ENCODE assay signal across 14 cellular contexts in genomic region chr11:68581439-68581838, GRCh38.
DNase-seq lines count a peak whose midpoint lies in the region; ATAC-seq and TF ChIP-seq lines count a peak whose summit lies in the region.
"Had no signal": no experiment of that assay in that cellular context is flagged by ENCODE, and none has a peak within 500 bp of the region (broad histone marks: within the 10 kb centered on the region; RNA-seq: fewer than 3 reads in every experiment).

No MANE protein-coding gene starts in this region.

- peaks cover 0 to 22% of the 10 kb centered on the region in 2 donors for H3K36me3 Mint-ChIP-seq in activated naive CD4-positive, alpha-beta T cell treated with anti-CD3 and anti-CD28 coated beads, Interleukin-2, amount 50 U/mL, for 72 hours
- H3K36me3 Mint-ChIP-seq in activated naive CD4-positive, alpha-beta T cell treated with anti-CD3 and anti-CD28 coated beads for 36 hours (ENCODE audit: low read depth): peaks cover 42% of the 10 kb centered on the region

- H3K27ac Mint-ChIP-seq in activated naive CD4-positive, alpha-beta T cell treated with anti-CD3 and anti-CD28 coated beads, Interleukin-2, amount 50 U/mL, for 72 hours: peak overlapping the region; percentile 20 to 58
- no peak overlapping the region for H3K27ac Mint-ChIP-seq in activated naive CD4-positive, alpha-beta T cell treated with anti-CD3 and anti-CD28 coated beads for 36 hours

- H3K4me3 ChIP-seq in Panc1 (ENCODE audit: low read depth in 2 of 2, low read length in 2 of 2) (no peak overlapping the region), lower lobe of right lung (no peak overlapping the region)
- H3K4me3 ChIP-seq: GM12878, ovary, PC-9, tibial artery had no signal

- CTCF ChIA-PET in activated naive CD4-positive, alpha-beta T cell treated with anti-CD3 and anti-CD28 coated beads for 36 hours (lab: Charles Lee): no interaction called here
- CTCF ChIA-PET in Panc1 (lab: Charles Lee): no interaction called here

- H3K27me3 Mint-ChIP-seq in activated naive CD4-positive, alpha-beta T cell treated with anti-CD3 and anti-CD28 coated beads for 36 hours (ENCODE audit: low read depth): no peaks in the 10 kb centered on the region

- H3K4me1 ChIP-seq in Panc1 (ENCODE audit: control insufficient read depth, insufficient read depth, low read length) (no peaks in the 10 kb centered on the region), lower lobe of right lung (peaks cover 28% of the 10 kb centered on the region)

- no peaks in the 10 kb centered on the region for H3K9me3 ChIP-seq in Panc1 (ENCODE audit: control insufficient read depth, insufficient read depth, low read depth, low read length)
- no peaks in the 10 kb centered on the region for H3K9me3 ChIP-seq in lower lobe of right lung
- H3K9me3 ChIP-seq: ovary, tibial artery had no signal

- H3K36me3 ChIP-seq in Panc1 (ENCODE audit: control insufficient read depth, insufficient read depth, low read length) (peaks cover 29% of the 10 kb centered on the region), lower lobe of right lung (peaks cover 88% of the 10 kb centered on the region)
- H3K36me3 ChIP-seq: ovary had no signal

- no peak for DNase-seq in activated naive CD4-positive, alpha-beta T cell treated with anti-CD3 and anti-CD28 coated beads, Interleukin-2, amount 50 U/mL, for 72 hours (ENCODE audit: low spot score in 2 of 2)
- no peak for DNase-seq in activated naive CD4-positive, alpha-beta T cell treated with anti-CD3 and anti-CD28 coated beads for 36 hours
- DNase-seq in Panc1 (ENCODE audit: low read depth, low spot score) (no peak), lower lobe of right lung (peak; percentile 64), SIG-M5 (lab: John Stamatoyannopoulos, UW) (no peak), KG1 (lab: John Stamatoyannopoulos, UW) (no peak)
- DNase-seq: GOT3, ovary, PC-9 had no signal

- no peak for ATAC-seq in activated naive CD4-positive, alpha-beta T cell treated with anti-CD3 and anti-CD28 coated beads, Interleukin-2, amount 50 U/mL, for 72 hours
- ATAC-seq in Panc1 (no peak), lower lobe of right lung (peak; percentile 92 to 95), GM18868 (IDR thresholded peaks at IDR 0.05; ENCODE audit: unreplicated experiment) (no peak), HG02588 (IDR thresholded peaks at IDR 0.05; ENCODE audit: unreplicated experiment) (no peak)
- ATAC-seq: GM12878 had no signal

- H3K27ac ChIP-seq in Panc1 (ENCODE audit: low read length) (no peak overlapping the region), lower lobe of right lung (no peak overlapping the region)
- H3K27ac ChIP-seq: KMS-11, ovary, PC-9 had no signal

- TF ChIP-seq CTCF in Panc1 (IDR thresholded peaks at IDR 0.05): no peak
- TF ChIP-seq CTCF in lower lobe of right lung (IDR thresholded peaks at IDR 0.05): no peak

- TSS peak; percentile 12 for BruUV-seq in Panc1 (replicated peaks; lab: Mats Ljungman, UMichigan)

- in situ Hi-C loops in Panc1 (cut with HindIII; ENCODE audit: low pct_unique_long_range_greater_than_20kb, low sequenced_read_pairs): no loop called here

- POLR2A ChIA-PET in Panc1 (lab: Charles Lee): interaction anchor here (0.7 kb wide), 1 partner anchor 23 kb away, joined by 3 read pairs; no protein-coding TSS in a partner anchor

- H3K4me1 Mint-ChIP-seq in activated naive CD4-positive, alpha-beta T cell treated with anti-CD3 and anti-CD28 coated beads for 36 hours (ENCODE audit: low read depth): peaks cover 8% of the 10 kb centered on the region

- H3K27me3 ChIP-seq in Panc1 (ENCODE audit: control insufficient read depth, insufficient read depth, low read length): no peaks in the 10 kb centered on the region
- H3K27me3 ChIP-seq in lower lobe of right lung (ENCODE audit: low read depth): no peaks in the 10 kb centered on the region
- H3K27me3 ChIP-seq: ovary, tibial artery had no signal

- H3K4me3 Mint-ChIP-seq in activated naive CD4-positive, alpha-beta T cell treated with anti-CD3 and anti-CD28 coated beads for 36 hours: no peak overlapping the region

- no peaks in the 10 kb centered on the region for H3K9me3 Mint-ChIP-seq in activated naive CD4-positive, alpha-beta T cell treated with anti-CD3 and anti-CD28 coated beads, Interleukin-2, amount 50 U/mL, for 72 hours
- H3K9me3 Mint-ChIP-seq in activated naive CD4-positive, alpha-beta T cell treated with anti-CD3 and anti-CD28 coated beads for 36 hours: no peaks in the 10 kb centered on the region

- intact Hi-C loops in activated naive CD4-positive, alpha-beta T cell treated with anti-CD3 and anti-CD28 coated beads for 36 hours (cut with micrococcal nuclease): loop anchor here (5.0 kb wide), 1 partner anchor 119 kb away; the partner anchor contains the start of gene PPP6R3
- intact Hi-C loops in Panc1 (cut with micrococcal nuclease; ENCODE audit: unreplicated experiment): no loop called here
- intact Hi-C loops in lower lobe of right lung (cut with DNase I): no loop called here

Comparison
In these comparisons a context has a peak if more than half of its experiments do, and no peak if none do; other contexts are left out.
1. ATAC-seq: peak in lower lobe of right lung (2 of 2); none in activated naive CD4-positive, alpha-beta T cell treated with anti-CD3 and anti-CD28 coated beads, Interleukin-2, amount 50 U/mL, for 72 hours (0 of 2), Panc1 (single experiment), GM18868 (single experiment) and HG02588 (single experiment).